Comparison of ENCODE assay signal across 29 cellular contexts in genomic region chr15:82737975-82738374, GRCh38. TPM values are rescaled to one million over a fixed set of nuclear protein-coding genes. Genes with fewer than 3 reads are reported as not detected.
DNase-seq lines count a peak whose midpoint lies in the region; ATAC-seq, FAIRE-seq and TF ChIP-seq lines count a peak whose summit lies in the region.
"Had no signal": no experiment of that assay in that cellular context is flagged by ENCODE, and none has a peak within 500 bp of the region (broad histone marks: within the 10 kb centered on the region; RNA-seq: fewer than 3 reads in every experiment).

No MANE protein-coding gene starts in this region.

- no peaks in the 10 kb centered on the region for H3K27me3 Mint-ChIP-seq in stimulated activated naive B cell treated with anti-CD40 and anti-IgM and Interleukin-4, amounts not matched to agents 10 μg/mL and 1 μg/mL and 100 μg/mL, for 72 hours
- H3K27me3 Mint-ChIP-seq: activated CD4-positive, alpha-beta memory T cell treated with anti-CD3 and anti-CD28 coated beads, Interleukin-2, amount 10 ng/mL, durations not matched to agents 7 days and 5 days; activated naive CD8-positive, alpha-beta T cell had no signal

- TF ChIP-seq EP300 in K562 (IDR thresholded peaks at IDR 0.05; ENCODE audit: low read length) = no peak

- no TSS peak for BruUV-seq in K562 (replicated peaks; lab: Mats Ljungman, UMichigan)

- H3K27ac ChIP-seq in K562 (ENCODE audit: extremely low read depth, low read depth, low read length) (peak overlapping the region; percentile 41; the same call in 1 of the 3 replicates), smooth muscle cell (ENCODE audit: low read depth) (peak overlapping the region; percentile 99)
- H3K27ac ChIP-seq: heart right ventricle, ovary, SJCRH30 had no signal

- no peak overlapping the region for H3K4me3 Mint-ChIP-seq in stimulated activated naive B cell treated with anti-CD40 and anti-IgM and Interleukin-4, amounts not matched to agents 10 μg/mL and 1 μg/mL and 100 μg/mL, for 72 hours
- H3K4me3 Mint-ChIP-seq: activated CD4-positive, alpha-beta memory T cell treated with anti-CD3 and anti-CD28 coated beads, Interleukin-2, amount 10 ng/mL, durations not matched to agents 7 days and 5 days; activated naive CD8-positive, alpha-beta T cell; H9; nephron; stimulated activated effector memory CD8-positive, alpha-beta T cell treated with anti-CD3 and anti-CD28 coated beads, Interleukin-12 subunit alpha, Interleukin-12 subunit beta, amount 100 ng/mL, for 72 hours had no signal

- TF ChIP-seq RAD21 in K562 (CRISPR knock-in tag; conservative IDR thresholded peaks at IDR 0.05 in 1 of 2, IDR thresholded peaks at IDR 0.05 in 1 of 2) = no peak

- H3K9me3 Mint-ChIP-seq in stimulated activated naive B cell treated with anti-CD40 and anti-IgM and Interleukin-4, amounts not matched to agents 10 μg/mL and 1 μg/mL and 100 μg/mL, for 72 hours = no peaks in the 10 kb centered on the region
- H3K9me3 Mint-ChIP-seq: activated CD4-positive, alpha-beta memory T cell treated with anti-CD3 and anti-CD28 coated beads, Interleukin-2, amount 10 ng/mL, durations not matched to agents 7 days and 5 days; activated T-helper 2 cell treated with anti-CD3 and anti-CD28 coated beads, Interferon-gamma antibody, Interleukin-2, Interleukin-4, amounts not matched to agents 10 μg/mL and 5 μg/mL and 100 μg/mL, durations not matched to agents 14 hours and 24 hours and 36 hours; H9; stimulated activated effector memory CD8-positive, alpha-beta T cell treated with anti-CD3 and anti-CD28 coated beads, Interleukin-12 subunit alpha, Interleukin-12 subunit beta, amount 100 ng/mL, for 72 hours had no signal

- ATAC-seq in K562 (peak; percentile 79), GM19455 (IDR thresholded peaks at IDR 0.05; ENCODE audit: unreplicated experiment) (no peak)
- ATAC-seq in stimulated activated naive B cell treated with anti-CD40 and anti-IgM and Interleukin-4, amounts not matched to agents 10 μg/mL and 1 μg/mL and 100 μg/mL, for 72 hours (replicated peaks) = no peak
- ATAC-seq: activated CD4-positive, CD25-positive, alpha-beta regulatory T cell treated with anti-CD3 and anti-CD28 coated beads, Interleukin-2, amount 50 U/mL, for 24 hours; heart right ventricle; mucosa of descending colon; stimulated activated effector memory CD8-positive, alpha-beta T cell treated with anti-CD3 and anti-CD28 coated beads, Interleukin-12 subunit alpha, Interleukin-12 subunit beta, amount 100 ng/mL, for 72 hours had no signal

- 25% methylated on average over 1 of the region's 2 CpGs for WGBS in K562 (ENCODE audit: insufficient coverage, low coverage, missing lambda C conversion rate)
- 92% methylated on average over 2 of the region's 2 CpGs for WGBS in smooth muscle cell (ENCODE audit: low lambda C conversion rate)

- H2AFZ ChIP-seq in K562 (ENCODE audit: low read depth, low read length) (peak overlapping the region; percentile 0), smooth muscle cell (ENCODE audit: low read depth) (no peak overlapping the region)

- H4K20me1 ChIP-seq in K562 (replicated peaks; ENCODE audit: control insufficient read depth, insufficient read depth, low read length) (no peaks in the 10 kb centered on the region), smooth muscle cell (ENCODE audit: low read depth) (no peaks in the 10 kb centered on the region)

- no peaks in the 10 kb centered on the region for H3K27me3 ChIP-seq in K562 (ENCODE audit: control insufficient read depth in 2 of 2, insufficient read depth in 2 of 2, low read length in 2 of 2)
- no peaks in the 10 kb centered on the region for H3K27me3 ChIP-seq in smooth muscle cell (ENCODE audit: low read depth)
- H3K27me3 ChIP-seq: heart right ventricle, MG63, ovary, SJCRH30 had no signal

- DNase-seq in NCI-H748 (lab: John Stamatoyannopoulos, UW; ENCODE audit: unreplicated experiment) (peak; percentile 3), NCI-H748 treated with DMSO at 0.1 percent for 48 hours (lab: John Stamatoyannopoulos, UW) (no peak), MV-4-11 (lab: John Stamatoyannopoulos, UW) (peak; percentile 48), K562 (ENCODE audit: extremely low read depth in 1 of 4, low spot score in 3 of 4) (peak in 2 of 4 experiments; percentile 26 to 32), smooth muscle cell (lab: John Stamatoyannopoulos, UW; ENCODE audit: unreplicated experiment) (no peak), NCI-H1105 treated with DMSO at 0.1 percent for 48 hours (lab: John Stamatoyannopoulos, UW) (no peak)
- no peak for DNase-seq in stimulated activated naive B cell treated with anti-CD40 and anti-IgM and Interleukin-4, amounts not matched to agents 10 μg/mL and 1 μg/mL and 100 μg/mL, for 72 hours
- DNase-seq: activated CD4-positive, alpha-beta memory T cell treated with anti-CD3 and anti-CD28 coated beads, Interleukin-2, amount 10 ng/mL, durations not matched to agents 7 days and 5 days; cerebellar nuclear complex; DMS79; H9; heart right ventricle; MG63; mucosa of descending colon; NCI-H1694 treated with DMSO at 0.1 percent for 48 hours; NCI-H345; ovary; retina; SJCRH30; stimulated activated CD4-positive, alpha-beta T cell treated with anti-CD3 and anti-CD28 coated beads, Interleukin-2, amount 100 ng/mL, for 48 hours; T-helper 1 cell had no signal

- FAIRE-seq in K562 (lab: Jason Lieb, UNC) = peak; percentile 15
- FAIRE-seq: GM12892, TTC549 had no signal

- no peaks in the 10 kb centered on the region for H3K79me2 ChIP-seq in K562 (ENCODE audit: control insufficient read depth, insufficient read depth, low read length)
- H3K79me2 ChIP-seq in smooth muscle cell (ENCODE audit: low read depth) = no peaks in the 10 kb centered on the region

- no peak overlapping the region for H3K27ac Mint-ChIP-seq in stimulated activated naive B cell treated with anti-CD40 and anti-IgM and Interleukin-4, amounts not matched to agents 10 μg/mL and 1 μg/mL and 100 μg/mL, for 72 hours
- H3K27ac Mint-ChIP-seq: activated CD4-positive, alpha-beta memory T cell treated with anti-CD3 and anti-CD28 coated beads, Interleukin-2, amount 10 ng/mL, durations not matched to agents 7 days and 5 days; activated naive CD8-positive, alpha-beta T cell; activated T-helper 2 cell treated with anti-CD3 and anti-CD28 coated beads, Interferon-gamma antibody, Interleukin-2, Interleukin-4, amounts not matched to agents 10 μg/mL and 5 μg/mL and 100 μg/mL, durations not matched to agents 14 hours and 24 hours and 36 hours; H9; nephron; stimulated activated effector memory CD8-positive, alpha-beta T cell treated with anti-CD3 and anti-CD28 coated beads, Interleukin-12 subunit alpha, Interleukin-12 subunit beta, amount 100 ng/mL, for 72 hours had no signal

- H3K4me1 ChIP-seq in K562 (replicated peaks in 1 of 2; ENCODE audit: control insufficient read depth in 2 of 2, insufficient read depth in 2 of 2, low read length in 2 of 2) (peaks cover 0 to 7% of the 10 kb centered on the region in 2 experiments; a peak in 2 of 5 replicates), smooth muscle cell (ENCODE audit: low read depth) (no peaks in the 10 kb centered on the region)
- H3K4me1 ChIP-seq: heart right ventricle had no signal

- peaks cover 7% of the 10 kb centered on the region; the same call in 1 of the 3 replicates for H3K36me3 ChIP-seq in K562 (ENCODE audit: control insufficient read depth, insufficient read depth, low read length)
- H3K36me3 ChIP-seq in smooth muscle cell (ENCODE audit: low read depth) = no peaks in the 10 kb centered on the region
- H3K36me3 ChIP-seq: MG63, ovary, SJCRH30 had no signal

- no peaks in the 10 kb centered on the region for H3K4me1 Mint-ChIP-seq in stimulated activated naive B cell treated with anti-CD40 and anti-IgM and Interleukin-4, amounts not matched to agents 10 μg/mL and 1 μg/mL and 100 μg/mL, for 72 hours
- H3K4me1 Mint-ChIP-seq: activated CD4-positive, alpha-beta memory T cell treated with anti-CD3 and anti-CD28 coated beads, Interleukin-2, amount 10 ng/mL, durations not matched to agents 7 days and 5 days; H9; nephron; stimulated activated effector memory CD8-positive, alpha-beta T cell treated with anti-CD3 and anti-CD28 coated beads, Interleukin-12 subunit alpha, Interleukin-12 subunit beta, amount 100 ng/mL, for 72 hours had no signal

- CTCF ChIA-PET in K562 (lab: Yijun Ruan, JAX; ENCODE audit: low intra/inter-chr PET ratio) = no interaction called here

- TF ChIP-seq CTCF in K562 (IDR thresholded peaks at IDR 0.05 in 2 of 3, conservative IDR thresholded peaks at IDR 0.05 in 1 of 3; ENCODE audit: insufficient read depth in 2 of 3, low read depth in 1 of 3, low read length in 3 of 3) (no peak), smooth muscle cell (IDR thresholded peaks at IDR 0.05; ENCODE audit: borderline replicate concordance, insufficient read depth, poor library complexity, severe bottlenecking) (no peak)

- no peak overlapping the region for H3K4me3 ChIP-seq in K562
- H3K4me3 ChIP-seq in smooth muscle cell = no peak overlapping the region
- H3K4me3 ChIP-seq: heart right ventricle, MG63, mucosa of descending colon, ovary, SJCRH30 had no signal

- POLR2A ChIA-PET in K562 (lab: Yijun Ruan, JAX) = interaction anchor here (4.9 kb wide), 1 partner anchor 12 kb away, joined by 25 read pairs; no protein-coding TSS in a partner anchor

- H3K4me2 ChIP-seq in K562 (ENCODE audit: insufficient read depth, low read length) = no peak overlapping the region
- peak overlapping the region; percentile 50 for H3K4me2 ChIP-seq in smooth muscle cell

- TF ChIP-seq POLR2A in K562 (conservative IDR thresholded peaks at IDR 0.05) = no peak

- in situ Hi-C loops in K562 (cut with MboI) = no loop called here

- H3F3A ChIP-seq in smooth muscle cell (ENCODE audit: low read depth) = no peaks in the 10 kb centered on the region

- intact Hi-C loops in K562 (cut with micrococcal nuclease) = no loop called here

- H3K9me3 ChIP-seq in K562 (replicated peaks; ENCODE audit: control insufficient read depth, insufficient read depth, low read depth, low read length) (no peaks in the 10 kb centered on the region), smooth muscle cell (replicated peaks; ENCODE audit: low read depth) (no peaks in the 10 kb centered on the region)
- H3K9me3 ChIP-seq: heart right ventricle, MG63, mucosa of descending colon, ovary, SJCRH30 had no signal

- peaks cover 15 to 19% of the 10 kb centered on the region in 2 donors for H3K36me3 Mint-ChIP-seq in stimulated activated naive B cell treated with anti-CD40 and anti-IgM and Interleukin-4, amounts not matched to agents 10 μg/mL and 1 μg/mL and 100 μg/mL, for 72 hours

- H3K9me1 ChIP-seq in K562 (ENCODE audit: control insufficient read depth, insufficient read depth, low read length) = no peaks in the 10 kb centered on the region

- H3K9ac ChIP-seq in K562 (ENCODE audit: insufficient read depth in 1 of 2, low read depth in 2 of 2, low read length in 2 of 2) (no peak overlapping the region), smooth muscle cell (ENCODE audit: low read depth) (peak overlapping the region; percentile 90)

RNA-seq across cellular contexts. Expression of gene AP3B2, which starts 28.3 kb away (rescaled TPM):
- total RNA-seq in K562 (2011; cell fraction: chromatin; rRNA removed; ENCODE audit: low replicate concordance) = 0.88 and 1.1 TPM in 2 replicates
- total RNA-seq in K562 (2011; cell fraction: nucleolus; rRNA removed) = 0.33 and 0.66 TPM in 2 replicates
- total RNA-seq in K562 (2011; cell fraction: nucleoplasm; rRNA removed) = 0.22 and 0.84 TPM in 2 replicates
- total RNA-seq in K562 (2014; rRNA removed) = 0.09 TPM in 1 of 2 replicates, not detected in the other
- 0.04 and 0.19 TPM in 2 replicates for total RNA-seq in K562 (2014; rRNA removed; fragmentation: Illumina TruSeq; extraction: Trizol)
- not detected in 2 replicates for total RNA-seq in K562 (2015; rRNA removed; fragmentation: Illumina TruSeq; extraction: Trizol)
- total RNA-seq in K562 (2021) = 0.18 TPM in 1 of 2 replicates, not detected in the other
- polyA plus RNA-seq in K562 (2011; rRNA removed) = 0.15 and 0.46 TPM in 2 replicates
- 0.27 and 0.41 TPM in 2 replicates for polyA plus RNA-seq in K562 (2011; cell fraction: cytosol; rRNA removed)
- polyA plus RNA-seq in K562 (2011; cell fraction: nucleus; rRNA removed) = 1.2 and 1.4 TPM in 2 replicates
- 0.27 and 0.73 TPM in 2 replicates for polyA plus RNA-seq in K562 (2012)
- polyA plus RNA-seq in K562 (2014; fragmentation: Illumina TruSeq; extraction: Trizol) = 0.13 and 0.14 TPM in 2 replicates
- polyA plus RNA-seq in K562 (2014; fragmentation: Nextera tagmentation; extraction: Ambion mirVana) = under 1 TPM; 0.10 to 0.11 TPM
- polyA plus RNA-seq in K562 (2014; rRNA removed) = 0.03 and 0.04 TPM in 2 replicates
- polyA minus RNA-seq in K562 (2011; rRNA and poly(A)+ RNA removed) = 0.21 TPM in 1 of 2 replicates, not detected in the other
- polyA minus RNA-seq in K562 (2011; cell fraction: cytosol; rRNA and poly(A)+ RNA removed) = not detected in 2 replicates
- 0.22 TPM in 1 of 2 replicates, not detected in the other for polyA minus RNA-seq in K562 (2011; cell fraction: nucleus; rRNA and poly(A)+ RNA removed)
- total RNA-seq in smooth muscle cell = 1.0 and 1.6 TPM in 2 replicates
- polyA plus RNA-seq in smooth muscle cell = 0.66 and 1.9 TPM in 2 replicates
- total RNA-seq: activated CD4-positive, alpha-beta memory T cell treated with anti-CD3 and anti-CD28 coated beads, Interleukin-2, amount 10 ng/mL, durations not matched to agents 7 days and 5 days; activated T-helper 2 cell treated with anti-CD3 and anti-CD28 coated beads, Interferon-gamma antibody, Interleukin-2, Interleukin-4, amounts not matched to agents 10 μg/mL and 5 μg/mL and 100 μg/mL, durations not matched to agents 14 hours and 24 hours and 36 hours; SJCRH30 had no signal

Comparison
In these comparisons a context has a peak if more than half of its experiments do, and no peak if none do; other contexts are left out.
1. DNase-seq: peak in NCI-H748 (single experiment) and MV-4-11 (single experiment); none in NCI-H748 treated with DMSO at 0.1 percent for 48 hours (single experiment), smooth muscle cell (single experiment), NCI-H1105 treated with DMSO at 0.1 percent for 48 hours (single experiment) and stimulated activated naive B cell treated with anti-CD40 and anti-IgM and Interleukin-4, amounts not matched to agents 10 μg/mL and 1 μg/mL and 100 μg/mL, for 72 hours (single experiment).